In the genomic region with DNA sequence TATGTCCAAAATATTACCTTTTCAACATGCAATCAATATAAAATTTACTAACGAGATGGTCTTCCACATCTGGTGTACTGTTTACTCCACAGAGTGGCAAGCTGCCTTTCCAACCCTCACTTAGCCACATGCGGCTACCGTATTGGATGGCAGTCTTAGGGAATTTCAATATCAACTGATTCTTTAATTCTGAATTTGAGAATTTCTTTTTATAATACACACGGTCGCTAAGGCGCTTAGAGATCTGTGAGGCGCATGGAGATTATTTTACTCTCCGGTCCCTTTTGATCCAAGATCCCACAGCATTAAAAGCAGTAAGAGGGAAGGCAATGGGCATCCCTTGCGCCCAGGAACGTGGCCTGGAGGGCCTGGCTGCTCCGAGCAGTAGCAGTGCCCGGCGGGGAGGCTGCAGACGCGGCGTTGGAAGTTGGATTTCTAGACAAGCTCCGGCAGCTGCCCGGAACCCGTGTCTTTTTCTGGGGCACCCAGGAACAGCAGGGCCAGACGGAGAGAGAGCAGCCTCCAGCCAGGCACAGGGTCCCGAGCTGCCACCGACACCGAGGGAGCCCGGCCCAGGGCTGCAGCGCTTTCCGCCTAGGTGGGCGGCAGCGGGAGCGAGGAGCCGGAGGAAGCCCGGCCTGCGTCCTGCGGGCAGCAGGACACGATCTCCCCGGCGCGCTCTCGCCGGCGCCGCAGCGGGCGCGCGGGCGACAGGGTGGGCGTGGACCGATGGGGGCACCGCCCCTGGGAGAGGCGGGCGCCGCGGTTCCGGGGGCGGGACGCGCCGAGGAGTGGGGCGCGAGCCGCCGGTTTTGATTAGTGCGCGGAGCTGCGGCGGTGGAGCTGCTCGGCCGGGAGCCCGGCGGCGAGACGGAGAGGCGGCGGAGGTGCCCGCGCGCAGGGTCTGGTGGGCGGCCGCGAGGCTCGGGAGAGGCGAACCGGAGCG, we compare ENCODE assay signal across 8 cellular contexts. TPM values are rescaled to one million over a fixed set of nuclear protein-coding genes. Genes with fewer than 3 reads are reported as not detected.
DNase-seq lines count a peak whose midpoint lies in the region; ATAC-seq and TF ChIP-seq lines count a peak whose summit lies in the region.

Gene UGCG, plus strand, starts transcription at position 819 of the 946 bp plus-strand sequence. CDS start 402 bp downstream, outside the sequence.

- peak; percentile 79 for ATAC-seq in GM21717 (IDR thresholded peaks at IDR 0.05; ENCODE audit: unreplicated experiment)
- ATAC-seq in stimulated activated naive CD8-positive, alpha-beta T cell treated with anti-CD3 and anti-CD28 coated beads, Interleukin-15, Interleukin-2, amounts not matched to agents 100 U/mL and 50 U/mL, for 24 hours, result peak; percentile 90

- H3K36me3 ChIP-seq in KMS-11 (ENCODE audit: insufficient read depth), result no peaks in the 10 kb centered on the region

- H3K27ac ChIP-seq in KMS-11, result peak within 1 kb of the TSS; percentile 43

- H3K4me3 ChIP-seq in KMS-11 (IDR thresholded peaks at IDR 0.05; ENCODE audit: insufficient read depth, low read depth, low read length), result no peak within 1 kb of the TSS
- peak within 1 kb of the TSS; percentile 94 for H3K4me3 ChIP-seq in fibroblast of mammary gland (ENCODE audit: control insufficient read depth, low read depth, low read length)

- H3K9ac ChIP-seq in KMS-11, result peak within 1 kb of the TSS; percentile 69

- H3K27me3 Mint-ChIP-seq in activated T-helper 2 cell treated with anti-CD3 and anti-CD28 coated beads, Interferon-gamma antibody, Interleukin-2, Interleukin-4, amounts not matched to agents 10 μg/mL and 5 μg/mL and 100 μg/mL, durations not matched to agents 14 hours and 24 hours and 36 hours (ENCODE audit: low read depth), result peaks cover 3% of the 10 kb centered on the region
- no peaks in the 10 kb centered on the region for H3K27me3 Mint-ChIP-seq in nephron (ENCODE audit: low read depth)

- peak within 1 kb of the TSS; percentile 83 for H3K27ac Mint-ChIP-seq in activated T-helper 2 cell treated with anti-CD3 and anti-CD28 coated beads, Interferon-gamma antibody, Interleukin-2, Interleukin-4, amounts not matched to agents 10 μg/mL and 5 μg/mL and 100 μg/mL, durations not matched to agents 14 hours and 24 hours and 36 hours
- H3K27ac Mint-ChIP-seq in nephron, result peak within 1 kb of the TSS; percentile 96 to 98 (median 98)

- H3K79me2 ChIP-seq in KMS-11 (ENCODE audit: insufficient read depth, low read depth), result peaks cover 43% of the 10 kb centered on the region

- no peaks in the 10 kb centered on the region for H3K9me3 Mint-ChIP-seq in activated T-helper 2 cell treated with anti-CD3 and anti-CD28 coated beads, Interferon-gamma antibody, Interleukin-2, Interleukin-4, amounts not matched to agents 10 μg/mL and 5 μg/mL and 100 μg/mL, durations not matched to agents 14 hours and 24 hours and 36 hours
- H3K9me3 Mint-ChIP-seq in nephron, result no peaks in the 10 kb centered on the region

- H3K4me2 ChIP-seq in KMS-11, result peak within 1 kb of the TSS; percentile 84

- peak; percentile 69 for DNase-seq in DMS53 treated with DMSO at 0.1 percent for 48 hours (lab: John Stamatoyannopoulos, UW; ENCODE audit: unreplicated experiment)
- DNase-seq in RPMI8226, result peak; percentile 89
- DNase-seq in activated T-helper 2 cell treated with anti-CD3 and anti-CD28 coated beads, Interferon-gamma antibody, Interleukin-2, Interleukin-4, amounts not matched to agents 10 μg/mL and 5 μg/mL and 100 μg/mL, durations not matched to agents 14 hours and 24 hours and 36 hours (ENCODE audit: low spot score), result peak; percentile 85
- peak; percentile 83 for DNase-seq in fibroblast of mammary gland (ENCODE audit: low read depth)
- DNase-seq in stimulated activated naive CD8-positive, alpha-beta T cell treated with anti-CD3 and anti-CD28 coated beads, Interleukin-15, Interleukin-2, amounts not matched to agents 100 U/mL and 50 U/mL, for 24 hours, result peak; percentile 91

- intact Hi-C loops in activated T-helper 2 cell treated with anti-CD3 and anti-CD28 coated beads, Interferon-gamma antibody, Interleukin-2, Interleukin-4, amounts not matched to agents 10 μg/mL and 5 μg/mL and 100 μg/mL, durations not matched to agents 14 hours and 24 hours and 36 hours (cut with micrococcal nuclease), result loop anchor here (1.0 to 10.0 kb wide), 7 partner anchors 25 to 479 kb away; partner anchors contain the start of gene GNG10

- no peaks in the 10 kb centered on the region for H3K36me3 Mint-ChIP-seq in activated T-helper 2 cell treated with anti-CD3 and anti-CD28 coated beads, Interferon-gamma antibody, Interleukin-2, Interleukin-4, amounts not matched to agents 10 μg/mL and 5 μg/mL and 100 μg/mL, durations not matched to agents 14 hours and 24 hours and 36 hours (ENCODE audit: low read depth)
- no peaks in the 10 kb centered on the region for H3K36me3 Mint-ChIP-seq in nephron (ENCODE audit: low read depth)

- no peaks in the 10 kb centered on the region; the same call in 1 of the 2 replicates for H4K20me1 ChIP-seq in KMS-11 (ENCODE audit: insufficient read depth)

- no peak for TF ChIP-seq CTCF in KMS-11 (conservative IDR thresholded peaks at IDR 0.05; ENCODE audit: low read depth, low read length)
- no peak for TF ChIP-seq CTCF in fibroblast of mammary gland (conservative IDR thresholded peaks at IDR 0.05; ENCODE audit: control insufficient read depth, insufficient read depth, low read depth, low read length)
- no peak for TF ChIP-seq CTCF in nephron (IDR thresholded peaks at IDR 0.05; ENCODE audit: unreplicated experiment in 3 of 3)

- H3K4me1 Mint-ChIP-seq in activated T-helper 2 cell treated with anti-CD3 and anti-CD28 coated beads, Interferon-gamma antibody, Interleukin-2, Interleukin-4, amounts not matched to agents 10 μg/mL and 5 μg/mL and 100 μg/mL, durations not matched to agents 14 hours and 24 hours and 36 hours (ENCODE audit: low read depth), result peaks cover 9% of the 10 kb centered on the region
- peaks cover 5% of the 10 kb centered on the region for H3K4me1 Mint-ChIP-seq in nephron

- H3K27me3 ChIP-seq in KMS-11 (ENCODE audit: insufficient read depth, low read depth), result no peaks in the 10 kb centered on the region

- H3K4me1 ChIP-seq in KMS-11 (ENCODE audit: low read depth, poor library complexity, severe bottlenecking), result peaks cover 29% of the 10 kb centered on the region

- H2AFZ ChIP-seq in KMS-11 (ENCODE audit: low read depth), result peak within 1 kb of the TSS; percentile 96

- peak within 1 kb of the TSS; percentile 84 for H3K4me3 Mint-ChIP-seq in activated T-helper 2 cell treated with anti-CD3 and anti-CD28 coated beads, Interferon-gamma antibody, Interleukin-2, Interleukin-4, amounts not matched to agents 10 μg/mL and 5 μg/mL and 100 μg/mL, durations not matched to agents 14 hours and 24 hours and 36 hours (ENCODE audit: low read depth)
- H3K4me3 Mint-ChIP-seq in nephron, result peak within 1 kb of the TSS; percentile 93 to 96 (median 94)

RNA-seq across cellular contexts. Expression of gene UGCG, which starts in this region (rescaled TPM):
- total RNA-seq in activated T-helper 2 cell treated with anti-CD3 and anti-CD28 coated beads, Interferon-gamma antibody, Interleukin-2, Interleukin-4, amounts not matched to agents 10 μg/mL and 5 μg/mL and 100 μg/mL, durations not matched to agents 14 hours and 24 hours and 36 hours, result 14.4 and 16.6 TPM in 2 replicates
